8 cellular contexts compared by ENCODE assay signal in the genomic region with DNA sequence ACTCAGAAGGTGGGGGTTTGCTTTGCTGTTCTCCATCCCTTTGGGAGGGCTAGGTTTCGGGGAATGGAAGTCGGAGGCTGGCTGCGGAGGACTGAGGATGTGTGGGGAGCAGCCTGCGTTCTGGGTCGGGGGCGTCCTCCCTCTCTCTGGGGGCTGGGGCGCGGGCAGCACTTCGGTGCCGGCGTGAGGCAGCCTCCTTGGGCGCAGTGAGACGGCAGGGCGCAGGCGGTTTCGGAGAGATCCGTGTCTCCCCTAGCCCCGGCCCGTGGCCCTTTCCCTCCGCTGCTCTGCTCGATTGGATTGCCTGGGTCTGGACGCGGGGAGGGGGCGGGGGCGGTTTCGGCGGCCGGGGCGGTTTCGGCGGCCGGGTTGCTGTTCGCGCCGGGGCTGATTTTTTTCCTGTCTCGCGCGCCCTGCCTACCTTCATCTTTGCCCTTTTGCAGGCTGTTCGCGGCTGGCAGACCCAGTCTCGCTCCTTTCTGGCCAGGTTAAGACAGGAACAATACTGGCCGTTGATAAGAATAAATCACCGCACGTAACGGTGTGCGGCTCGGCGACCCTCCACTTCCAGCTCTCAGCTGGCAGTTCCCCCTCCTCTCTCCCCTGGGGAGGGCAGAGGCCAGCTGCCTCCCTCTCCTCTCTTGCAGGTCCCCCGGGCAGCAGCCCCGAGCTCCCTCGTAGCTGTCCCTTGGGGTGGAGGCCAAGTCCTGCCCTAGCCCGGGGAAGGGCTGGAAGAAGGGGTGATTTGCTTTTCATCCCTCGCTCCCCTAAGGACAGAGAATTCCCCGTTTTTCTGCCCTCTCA. TPM values are rescaled to one million over a fixed set of nuclear protein-coding genes. Genes with fewer than 3 reads are reported as not detected.
DNase-seq lines count a peak whose midpoint lies in the region; ATAC-seq and TF ChIP-seq lines count a peak whose summit lies in the region.

No MANE protein-coding gene starts in this region.

- no peaks in the 10 kb centered on the region for H3K27me3 ChIP-seq in Loucy (ENCODE audit: insufficient read depth, low read length, poor library complexity, severe bottlenecking)

- H3K79me2 ChIP-seq in Loucy (ENCODE audit: insufficient read depth, low read length) = peaks cover 14% of the 10 kb centered on the region

- no peak for ATAC-seq in memory B cell (ENCODE audit: low read depth)
- no peak for ATAC-seq in GM18909 (IDR thresholded peaks at IDR 0.05; ENCODE audit: poor library complexity, unreplicated experiment)

- intact Hi-C loops in CD14-positive monocyte (cut with micrococcal nuclease) = no loop called here

- H3K36me3 ChIP-seq in Loucy (ENCODE audit: insufficient read depth, low read length) = no peaks in the 10 kb centered on the region

- DNase-seq in CD14-positive monocyte (ENCODE audit: low spot score) = no peak
- DNase-seq in coronary artery (ENCODE audit: low spot score) = peak; percentile 78
- DNase-seq in memory B cell (ENCODE audit: low spot score in 2 of 2) = no peak
- peak; percentile 44 for DNase-seq in ureter (ENCODE audit: low spot score)
- DNase-seq in NCI-H187 treated with DMSO at 0.1 percent for 48 hours (lab: John Stamatoyannopoulos, UW) = no peak
- no peak for DNase-seq in SIG-M5 treated with dmso at 0.1 percent for 504 hours (lab: John Stamatoyannopoulos, UW; ENCODE audit: unreplicated experiment)

- H4K20me1 ChIP-seq in Loucy (ENCODE audit: insufficient read depth, low read length, poor library complexity, severe bottlenecking) = peaks cover 3% of the 10 kb centered on the region

- peak overlapping the region; percentile 92 to 94 for H3K27ac ChIP-seq in coronary artery

- H3K27ac Mint-ChIP-seq in CD14-positive monocyte (no peak overlapping the region), memory B cell (no peak overlapping the region)

- H3K4me3 ChIP-seq in Loucy (ENCODE audit: low read length, poor library complexity, severe bottlenecking) (peak overlapping the region; percentile 95), coronary artery (peak overlapping the region; percentile 91)

- peaks cover 67 to 79% (median 77%) of the 10 kb centered on the region in 3 donors for H3K27me3 Mint-ChIP-seq in CD14-positive monocyte (ENCODE audit: low read depth in 3 of 3)
- peaks cover 16% of the 10 kb centered on the region for H3K27me3 Mint-ChIP-seq in memory B cell

- H2AFZ ChIP-seq in Loucy (ENCODE audit: low read length) = no peak overlapping the region

- no peaks in the 10 kb centered on the region for H3K9me3 ChIP-seq in Loucy (ENCODE audit: insufficient read depth, low read depth, low read length)

- peak overlapping the region; percentile 38 to 87 for H3K4me3 Mint-ChIP-seq in CD14-positive monocyte
- H3K4me3 Mint-ChIP-seq in memory B cell = peak overlapping the region; percentile 76

- H3K4me1 Mint-ChIP-seq in CD14-positive monocyte = peaks cover 15% of the 10 kb centered on the region
- H3K4me1 Mint-ChIP-seq in memory B cell = peaks cover 3% of the 10 kb centered on the region

- H3K9me3 Mint-ChIP-seq in CD14-positive monocyte (peaks cover 0 to 22% (median 13%) of the 10 kb centered on the region in 7 donors), memory B cell (no peaks in the 10 kb centered on the region)

- H3K4me1 ChIP-seq in Loucy (ENCODE audit: insufficient read depth, low read length, poor library complexity, severe bottlenecking) = peaks cover 32% of the 10 kb centered on the region

- H3K36me3 Mint-ChIP-seq in CD14-positive monocyte = no peaks in the 10 kb centered on the region
- no peaks in the 10 kb centered on the region for H3K36me3 Mint-ChIP-seq in memory B cell

- no peaks in the 10 kb centered on the region for H3F3A ChIP-seq in Loucy (ENCODE audit: low read depth)

- peak overlapping the region; percentile 87 for H3K4me2 ChIP-seq in Loucy (ENCODE audit: low read depth, low read length, poor library complexity, severe bottlenecking)

- TF ChIP-seq CTCF in CD14-positive monocyte (IDR thresholded peaks at IDR 0.05) (no peak), Loucy (conservative IDR thresholded peaks at IDR 0.05; ENCODE audit: low read length) (no peak), coronary artery (IDR thresholded peaks at IDR 0.05) (no peak)

- H3K9ac ChIP-seq in Loucy (ENCODE audit: low read depth, low read length, poor library complexity, severe bottlenecking) = no peak overlapping the region

- H3K9me2 ChIP-seq in Loucy (replicated peaks; ENCODE audit: low read depth, low read length) = no peaks in the 10 kb centered on the region

RNA-seq across cellular contexts. Expression of a gene that starts 1.6 kb away (rescaled TPM):
- not detected for polyA plus RNA-seq in CD14-positive monocyte
- total RNA-seq in ureter = 61.4 TPM

Comparison
In these comparisons a context has a peak if more than half of its experiments do, and no peak if none do; other contexts are left out.
1. DNase-seq: peak in coronary artery (single experiment) and ureter (single experiment); none in CD14-positive monocyte (single experiment), memory B cell (0 of 2), NCI-H187 treated with DMSO at 0.1 percent for 48 hours (single experiment) and SIG-M5 treated with dmso at 0.1 percent for 504 hours (single experiment).